14 cellular contexts compared by ENCODE assay signal in genomic region chr6:13695217-13695616, GRCh38. TPM values are rescaled to one million over a fixed set of nuclear protein-coding genes. Genes with fewer than 3 reads are reported as not detected.
DNase-seq lines count a peak whose midpoint lies in the region; ATAC-seq, FAIRE-seq and TF ChIP-seq lines count a peak whose summit lies in the region.
"Had no signal": no experiment of that assay in that cellular context is flagged by ENCODE, and none has a peak within 500 bp of the region (broad histone marks: within the 10 kb centered on the region; RNA-seq: fewer than 3 reads in every experiment).

No MANE protein-coding gene starts in this region.

- CTCF ChIA-PET in AG04450 (lab: Charles Lee): interaction anchor here (0.8 to 1.6 kb wide), 2 partner anchors 34 to 100 kb away, joined by 4 read pairs; no protein-coding TSS in a partner anchor
- CTCF ChIA-PET in activated CD4-positive, alpha-beta memory T cell treated with anti-CD3 and anti-CD28 coated beads, Interleukin-2, amount 10 ng/mL, durations not matched to agents 7 days and 5 days (lab: Charles Lee): interaction anchor here (0.6 to 1.5 kb wide), 13 partner anchors 9 to 360 kb away, joined by 3 to 5 read pairs (median 4); partner anchors contain the start of genes NOL7, RANBP9 and SIRT5

- peaks cover 39% of the 10 kb centered on the region for H3K36me3 Mint-ChIP-seq in activated CD4-positive, alpha-beta memory T cell treated with anti-CD3 and anti-CD28 coated beads, Interleukin-2, amount 10 ng/mL, durations not matched to agents 7 days and 5 days (ENCODE audit: low read depth)

- H3K9me3 Mint-ChIP-seq in activated CD4-positive, alpha-beta memory T cell treated with anti-CD3 and anti-CD28 coated beads, Interleukin-2, amount 10 ng/mL, durations not matched to agents 7 days and 5 days: no peaks in the 10 kb centered on the region
- H3K9me3 Mint-ChIP-seq: brain had no signal

- no peaks in the 10 kb centered on the region for H3K9me3 ChIP-seq in AG04450 (ENCODE audit: control insufficient read depth, insufficient read depth, low read length)
- no peaks in the 10 kb centered on the region for H3K9me3 ChIP-seq in fibroblast of lung (ENCODE audit: control insufficient read depth, insufficient read depth, low read depth, low read length)
- H3K9me3 ChIP-seq in small intestine (ENCODE audit: control insufficient read depth, low read depth): no peaks in the 10 kb centered on the region
- H3K9me3 ChIP-seq: heart right ventricle had no signal

- peaks cover 8% of the 10 kb centered on the region for H3K4me1 ChIP-seq in fibroblast of lung (ENCODE audit: control insufficient read depth, extremely low read depth, insufficient read depth, low read length)
- H3K4me1 ChIP-seq in small intestine (ENCODE audit: control insufficient read depth in 2 of 2, insufficient read depth in 1 of 2, low read depth in 1 of 2, low read length in 1 of 2): no peaks in the 10 kb centered on the region

- H3K9ac ChIP-seq in fibroblast of lung (ENCODE audit: insufficient read depth, low read length): no peak overlapping the region

- no peaks in the 10 kb centered on the region for H3K27me3 Mint-ChIP-seq in activated CD4-positive, alpha-beta memory T cell treated with anti-CD3 and anti-CD28 coated beads, Interleukin-2, amount 10 ng/mL, durations not matched to agents 7 days and 5 days
- H3K27me3 Mint-ChIP-seq: brain had no signal

- FAIRE-seq in GM12892 (lab: Jason Lieb, UNC) (peak; percentile 44), small intestine (lab: Jason Lieb, UNC) (no peak)

- DNase-seq in AG04450 (ENCODE audit: low read depth, low spot score) (peak; percentile 29), GM12892 (ENCODE audit: insufficient read length) (no peak), fibroblast of lung (ENCODE audit: low read depth in 2 of 2) (peak; percentile 25 to 49), small intestine (no peak), COLO829 (ENCODE audit: low spot score) (no peak), SKM-1 treated with dmso at 0.1 percent for 144 hours (lab: John Stamatoyannopoulos, UW; ENCODE audit: unreplicated experiment) (no peak)
- no peak for DNase-seq in activated CD4-positive, alpha-beta memory T cell treated with anti-CD3 and anti-CD28 coated beads, Interleukin-2, amount 10 ng/mL, durations not matched to agents 7 days and 5 days
- DNase-seq: DND-41; heart right ventricle; NCI-H146; NCI-H526 treated with DMSO at 0.1 percent for 48 hours; stimulated activated CD4-positive, alpha-beta T cell treated with anti-CD3 and anti-CD28 coated beads, Interleukin-2, amount 100 ng/mL, for 48 hours had no signal

- POLR2A ChIA-PET in AG04450 (lab: Yijun Ruan, JAX): interaction anchor here (0.6 to 0.9 kb wide), 6 partner anchors 12 to 234 kb away, joined by 4 to 9 read pairs (median 6); partner anchors contain the start of gene SIRT5
- POLR2A ChIA-PET in activated CD4-positive, alpha-beta memory T cell treated with anti-CD3 and anti-CD28 coated beads, Interleukin-2, amount 10 ng/mL, durations not matched to agents 7 days and 5 days (lab: Charles Lee): interaction anchor here (0.6 to 4.3 kb wide), 14 partner anchors 8 to 168 kb away, joined by 3 to 59 read pairs (median 3); partner anchors contain the start of genes NOL7, RANBP9 and SIRT5

- TF ChIP-seq CTCF in AG04450 (IDR thresholded peaks at IDR 0.05; ENCODE audit: low read depth, low read length) (no peak), fibroblast of lung (conservative IDR thresholded peaks at IDR 0.05 in 1 of 2, IDR thresholded peaks at IDR 0.05 in 1 of 2; ENCODE audit: low read depth in 1 of 2, low read length in 2 of 2) (no peak)

- no peak overlapping the region for H3K4me3 Mint-ChIP-seq in activated CD4-positive, alpha-beta memory T cell treated with anti-CD3 and anti-CD28 coated beads, Interleukin-2, amount 10 ng/mL, durations not matched to agents 7 days and 5 days

- peaks cover 47% of the 10 kb centered on the region for H3K4me1 Mint-ChIP-seq in activated CD4-positive, alpha-beta memory T cell treated with anti-CD3 and anti-CD28 coated beads, Interleukin-2, amount 10 ng/mL, durations not matched to agents 7 days and 5 days

- H3K36me3 ChIP-seq in fibroblast of lung (ENCODE audit: control insufficient read depth, insufficient read depth, low read length) (no peaks in the 10 kb centered on the region), small intestine (ENCODE audit: control insufficient read depth in 2 of 2, insufficient read depth in 2 of 2, low read length in 2 of 2) (no peaks in the 10 kb centered on the region)

- 48 to 78% (median 50%) methylated on average over 1 of the region's 1 CpG for WGBS in small intestine, 3 donors

- peak overlapping the region; percentile 42 for H3K4me2 ChIP-seq in fibroblast of lung (ENCODE audit: extremely low read depth, insufficient read depth, low read length)

- H3K4me3 ChIP-seq in AG04450 (ENCODE audit: low read depth, low read length): no peak overlapping the region
- H3K4me3 ChIP-seq in fibroblast of lung (replicated peaks in 1 of 4; ENCODE audit: control extremely low read depth in 1 of 4, insufficient read depth in 1 of 4, low read depth in 3 of 4, low read length in 4 of 4): peak overlapping the region in 1 of 4 experiments; percentile 15
- H3K4me3 ChIP-seq in small intestine (ENCODE audit: low read depth in 1 of 2, low read length in 2 of 2): no peak overlapping the region
- H3K4me3 ChIP-seq: heart right ventricle had no signal

- H3K27ac ChIP-seq in AG04450 (ENCODE audit: low read depth, low read length) (peak overlapping the region; percentile 67), fibroblast of lung (ENCODE audit: insufficient read depth, low read length) (peak overlapping the region; percentile 79), small intestine (ENCODE audit: low read depth in 1 of 2, low read length in 1 of 2) (peak overlapping the region in 1 of 2 donors; percentile 11)

- peak overlapping the region; percentile 57 for H3K27ac Mint-ChIP-seq in activated CD4-positive, alpha-beta memory T cell treated with anti-CD3 and anti-CD28 coated beads, Interleukin-2, amount 10 ng/mL, durations not matched to agents 7 days and 5 days

- no peaks in the 10 kb centered on the region for H4K20me1 ChIP-seq in fibroblast of lung (ENCODE audit: control insufficient read depth, extremely low read depth, insufficient read depth, low read length)

- H3K27me3 ChIP-seq in AG04450 (ENCODE audit: control insufficient read depth, insufficient read depth, low read length) (no peaks in the 10 kb centered on the region), fibroblast of lung (ENCODE audit: control insufficient read depth, insufficient read depth, low read length) (no peaks in the 10 kb centered on the region), small intestine (ENCODE audit: control insufficient read depth in 2 of 2, insufficient read depth in 2 of 2, low read length in 2 of 2) (no peaks in the 10 kb centered on the region)
- H3K27me3 ChIP-seq: heart right ventricle had no signal

- TF ChIP-seq POLR2A in GM12892 (IDR thresholded peaks at IDR 0.05; ENCODE audit: low read depth, low read length): no peak

- no peak for ATAC-seq in HG02885 (IDR thresholded peaks at IDR 0.05; ENCODE audit: poor library complexity, unreplicated experiment)

- peaks cover 48% of the 10 kb centered on the region for H3K79me2 ChIP-seq in fibroblast of lung (ENCODE audit: control insufficient read depth, insufficient read depth, low read length)

- H2AFZ ChIP-seq in fibroblast of lung (ENCODE audit: low read length): no peak overlapping the region

RNA-seq across cellular contexts. Expression of gene RANBP9, which starts 16.4 kb away (rescaled TPM):
- polyA plus RNA-seq in AG04450 (2011; rRNA removed): 37.7 and 38.2 TPM in 2 replicates
- polyA minus RNA-seq in AG04450 (2011; rRNA and poly(A)+ RNA removed): 25.0 and 38.6 TPM in 2 replicates
- polyA plus RNA-seq in GM12892 (2012; ENCODE audit: missing spikeins): 23.9 TPM
- 10 to 100 TPM; 66.8 to 69.1 TPM for total RNA-seq in activated CD4-positive, alpha-beta memory T cell treated with anti-CD3 and anti-CD28 coated beads, Interleukin-2, amount 10 ng/mL, durations not matched to agents 7 days and 5 days
- 39.8 and 48.7 TPM in 2 replicates for total RNA-seq in fibroblast of lung
- 46.2 and 46.7 TPM in 2 replicates for polyA plus RNA-seq in fibroblast of lung
- polyA plus RNA-seq in fibroblast of lung (2012): 30.6 and 35.2 TPM in 2 replicates
- polyA minus RNA-seq in fibroblast of lung (ENCODE audit: low replicate concordance): 9.3 and 12.2 TPM in 2 replicates
- 10 to 100 TPM; 14.1 to 22.4 (median 14.6) TPM for polyA plus RNA-seq in small intestine

Comparison
In these comparisons a context has a peak if more than half of its experiments do, and no peak if none do; other contexts are left out.
1. DNase-seq: peak in AG04450 (single experiment) and fibroblast of lung (2 of 2); none in GM12892 (single experiment), activated CD4-positive, alpha-beta memory T cell treated with anti-CD3 and anti-CD28 coated beads, Interleukin-2, amount 10 ng/mL, durations not matched to agents 7 days and 5 days (single experiment), small intestine (single experiment), COLO829 (single experiment) and SKM-1 treated with dmso at 0.1 percent for 144 hours (single experiment).